ENCODE assay signal across 12 cellular contexts in genomic region chr3:173920386-173920785, GRCh38.
DNase-seq lines count a peak whose midpoint lies in the region; ATAC-seq and TF ChIP-seq lines count a peak whose summit lies in the region.
"Had no signal": no experiment of that assay in that cellular context is flagged by ENCODE, and none has a peak within 500 bp of the region (broad histone marks: within the 10 kb centered on the region; RNA-seq: fewer than 3 reads in every experiment).

No MANE protein-coding gene starts in this region.

- H3K27me3 Mint-ChIP-seq in immature natural killer cell (ENCODE audit: low read depth in 3 of 3) = no peaks in the 10 kb centered on the region
- H3K27me3 Mint-ChIP-seq in CD8-positive, alpha-beta memory T cell = no peaks in the 10 kb centered on the region

- ATAC-seq in GM18505 (IDR thresholded peaks at IDR 0.05; ENCODE audit: unreplicated experiment) = peak; percentile 83
- ATAC-seq: natural killer cell had no signal

- H3K36me3 Mint-ChIP-seq in immature natural killer cell = no peaks in the 10 kb centered on the region
- H3K36me3 Mint-ChIP-seq in CD8-positive, alpha-beta memory T cell = no peaks in the 10 kb centered on the region
- H3K36me3 Mint-ChIP-seq: natural killer cell had no signal

- H3K4me3 ChIP-seq in HFF-Myc (replicated peaks; ENCODE audit: low read depth, low read length) (no peak overlapping the region), fibroblast of mammary gland (ENCODE audit: control insufficient read depth, low read depth, low read length) (no peak overlapping the region)
- H3K4me3 ChIP-seq in CD8-positive, alpha-beta memory T cell (ENCODE audit: low read length) = no peak overlapping the region
- H3K4me3 ChIP-seq: upper lobe of left lung had no signal

- no peaks in the 10 kb centered on the region for H3K9me3 ChIP-seq in CD8-positive, alpha-beta memory T cell (ENCODE audit: low read length)
- H3K9me3 ChIP-seq: upper lobe of left lung had no signal

- peaks cover 0 to 16% (median 5%) of the 10 kb centered on the region in 6 donors for H3K9me3 Mint-ChIP-seq in immature natural killer cell
- peaks cover 0 to 11% (median 0%) of the 10 kb centered on the region in 5 donors for H3K9me3 Mint-ChIP-seq in CD8-positive, alpha-beta memory T cell

- H3K27me3 ChIP-seq in CD8-positive, alpha-beta memory T cell (ENCODE audit: insufficient read depth, low read length, poor library complexity, severe bottlenecking) = no peaks in the 10 kb centered on the region
- H3K27me3 ChIP-seq: upper lobe of left lung had no signal

- no peak overlapping the region for H3K27ac ChIP-seq in CD8-positive, alpha-beta memory T cell (ENCODE audit: low read depth, low read length)
- H3K27ac ChIP-seq: upper lobe of left lung had no signal

- no peaks in the 10 kb centered on the region for H3K36me3 ChIP-seq in CD8-positive, alpha-beta memory T cell (ENCODE audit: insufficient read depth, low read length)
- H3K36me3 ChIP-seq: upper lobe of left lung had no signal

- no peak overlapping the region for H3K4me3 Mint-ChIP-seq in immature natural killer cell
- H3K4me3 Mint-ChIP-seq in CD8-positive, alpha-beta memory T cell = no peak overlapping the region
- H3K4me3 Mint-ChIP-seq: natural killer cell had no signal

- no peak for TF ChIP-seq CTCF in HFF-Myc (IDR thresholded peaks at IDR 0.05; ENCODE audit: low read depth, low read length, missing control alignments)
- no peak for TF ChIP-seq CTCF in fibroblast of mammary gland (conservative IDR thresholded peaks at IDR 0.05; ENCODE audit: control insufficient read depth, insufficient read depth, low read depth, low read length)

- POLR2A ChIA-PET in CD8-positive, alpha-beta memory T cell (lab: Charles Lee) = no interaction called here

- no peak overlapping the region for H3K27ac Mint-ChIP-seq in immature natural killer cell
- no peak overlapping the region for H3K27ac Mint-ChIP-seq in CD8-positive, alpha-beta memory T cell
- H3K27ac Mint-ChIP-seq: natural killer cell had no signal

- DNase-seq in HFF-Myc (ENCODE audit: extremely low read depth, low read depth) = peak; percentile 5
- peak; percentile 54 for DNase-seq in HT1080 (ENCODE audit: low read depth)
- peak; percentile 3 for DNase-seq in fibroblast of mammary gland (ENCODE audit: low read depth)
- no peak for DNase-seq in immature natural killer cell
- DNase-seq in NCI-H2107 treated with DMSO at 0.1 percent for 48 hours (lab: John Stamatoyannopoulos, UW; ENCODE audit: unreplicated experiment) = no peak
- DNase-seq in stimulated activated CD4-positive, alpha-beta T cell treated with anti-CD3 and anti-CD28 coated beads, Interleukin-15, amount 100 ng/mL, for 24 hours = no peak
- no peak for DNase-seq in CD8-positive, alpha-beta memory T cell
- DNase-seq: amygdala, MV-4-11, natural killer cell, upper lobe of left lung had no signal

- no peak for TF ChIP-seq POLR2A in GM18505 (IDR thresholded peaks at IDR 0.05; ENCODE audit: borderline replicate concordance, extremely low read depth, insufficient read depth, insufficient read length)

- H3K4me1 Mint-ChIP-seq in immature natural killer cell = no peaks in the 10 kb centered on the region
- H3K4me1 Mint-ChIP-seq in CD8-positive, alpha-beta memory T cell = no peaks in the 10 kb centered on the region
- H3K4me1 Mint-ChIP-seq: natural killer cell had no signal

- H3K4me1 ChIP-seq in CD8-positive, alpha-beta memory T cell (ENCODE audit: insufficient read depth, low read length) = no peaks in the 10 kb centered on the region
- H3K4me1 ChIP-seq: upper lobe of left lung had no signal

- CTCF ChIA-PET in CD8-positive, alpha-beta memory T cell (lab: Charles Lee) = no interaction called here

Comparison
In these comparisons a context has a peak if more than half of its experiments do, and no peak if none do; other contexts are left out.
1. DNase-seq: peak in HFF-Myc (single experiment), HT1080 (single experiment) and fibroblast of mammary gland (single experiment); none in immature natural killer cell (0 of 3), NCI-H2107 treated with DMSO at 0.1 percent for 48 hours (single experiment), stimulated activated CD4-positive, alpha-beta T cell treated with anti-CD3 and anti-CD28 coated beads, Interleukin-15, amount 100 ng/mL, for 24 hours (single experiment) and CD8-positive, alpha-beta memory T cell (0 of 5).